Comparison of ENCODE assay signal across 9 cellular contexts in genomic region chr6:136762022-136762975, GRCh38. TPM values are rescaled to one million over a fixed set of nuclear protein-coding genes. Genes with fewer than 3 reads are reported as not detected.
A peak's percentile ranks its signal among the peaks of the same experiment; 100 is the strongest.
DNase-seq lines count a peak whose midpoint lies in the region; ATAC-seq and TF ChIP-seq lines count a peak whose summit lies in the region.
"Had no signal": no experiment of that assay in that cellular context is flagged by ENCODE, and none has a peak within 500 bp of the region (broad histone marks: within the 10 kb centered on the region; RNA-seq: fewer than 3 reads in every experiment).

No MANE protein-coding gene starts in this region.

- no peak overlapping the region for H2AFZ ChIP-seq in mesenchymal stem cell (ENCODE audit: low read depth, low read length)

- peak overlapping the region; percentile 66 to 96 for H2BK12ac ChIP-seq in mesenchymal stem cell (ENCODE audit: low read length in 2 of 2)

- H3K27me3 Mint-ChIP-seq in activated naive CD4-positive, alpha-beta T cell treated with anti-CD3 and anti-CD28 coated beads, Interleukin-2, amount 50 U/mL, for 24 hours: no peaks in the 10 kb centered on the region

- peak overlapping the region; percentile 70 for H3K9ac ChIP-seq in mesenchymal stem cell (ENCODE audit: low read length)

- no peak overlapping the region for H3K4ac ChIP-seq in mesenchymal stem cell (ENCODE audit: low read depth in 1 of 2, low read length in 2 of 2)

- no peaks in the 10 kb centered on the region for H3K9me3 Mint-ChIP-seq in activated naive CD4-positive, alpha-beta T cell treated with anti-CD3 and anti-CD28 coated beads, Interleukin-2, amount 50 U/mL, for 24 hours

- H4K91ac ChIP-seq in mesenchymal stem cell (ENCODE audit: low read length): peak overlapping the region; percentile 82

- DNase-seq in activated naive CD4-positive, alpha-beta T cell treated with anti-CD3 and anti-CD28 coated beads, Interleukin-2, amount 50 U/mL, for 16 hours: no peak
- DNase-seq in ascending aorta (ENCODE audit: low spot score in 2 of 2): no peak
- DNase-seq in mesenchymal stem cell: no peak
- DNase-seq in ureter (ENCODE audit: low spot score): no peak
- DNase-seq in cerebellar cortex (ENCODE audit: low spot score): no peak
- DNase-seq: NCI-H1092 had no signal

- no peak overlapping the region for H3K4me2 ChIP-seq in mesenchymal stem cell (ENCODE audit: low read length, poor library complexity, severe bottlenecking)

- peak overlapping the region; percentile 74 for H2BK15ac ChIP-seq in mesenchymal stem cell (ENCODE audit: low read depth, poor library complexity, severe bottlenecking)

- H3K23ac ChIP-seq in mesenchymal stem cell (ENCODE audit: low read length in 2 of 2): no peak overlapping the region

- no peak for TF ChIP-seq CTCF in ascending aorta (IDR thresholded peaks at IDR 0.05)

- peak overlapping the region; percentile 52 for H3K27ac Mint-ChIP-seq in activated naive CD4-positive, alpha-beta T cell treated with anti-CD3 and anti-CD28 coated beads, Interleukin-2, amount 50 U/mL, for 24 hours

- H3K18ac ChIP-seq in mesenchymal stem cell (ENCODE audit: low read depth in 1 of 2, low read length in 2 of 2): peak overlapping the region; percentile 50 to 86

- H3K27me3 ChIP-seq in ascending aorta (no peaks in the 10 kb centered on the region), mesenchymal stem cell (ENCODE audit: control insufficient read depth in 1 of 2, insufficient read depth in 1 of 2, low read length in 2 of 2) (no peaks in the 10 kb centered on the region)

- intact Hi-C loops in ascending aorta (cut with DNase I): no loop called here

- no peak overlapping the region for H2BK120ac ChIP-seq in mesenchymal stem cell (ENCODE audit: low read depth, low read length)

- H3K79me1 ChIP-seq in mesenchymal stem cell (replicated peaks; ENCODE audit: low read length, poor library complexity, severe bottlenecking): peaks cover 29% of the 10 kb centered on the region

- H2BK5ac ChIP-seq in mesenchymal stem cell (ENCODE audit: low read depth, low read length, poor library complexity, severe bottlenecking): no peak overlapping the region

- ATAC-seq in HG02642 (IDR thresholded peaks at IDR 0.05; ENCODE audit: poor library complexity, unreplicated experiment): no peak

- peak overlapping the region; percentile 41 to 55 for H3K4me3 ChIP-seq in ascending aorta
- peak overlapping the region in 1 of 2 experiments; percentile 50 for H3K4me3 ChIP-seq in mesenchymal stem cell (ENCODE audit: insufficient read depth in 1 of 2, low read depth in 1 of 2, low read length in 2 of 2)
- H3K4me3 ChIP-seq in urinary bladder (ENCODE audit: low read depth, low read length): no peak overlapping the region

- peak overlapping the region; percentile 30 for H4K8ac ChIP-seq in mesenchymal stem cell (ENCODE audit: low read length)

- H3K4me1 Mint-ChIP-seq in activated naive CD4-positive, alpha-beta T cell treated with anti-CD3 and anti-CD28 coated beads, Interleukin-2, amount 50 U/mL, for 24 hours: peaks cover 66% of the 10 kb centered on the region

- H3K9me3 ChIP-seq in ascending aorta: no peaks in the 10 kb centered on the region
- no peaks in the 10 kb centered on the region for H3K9me3 ChIP-seq in mesenchymal stem cell (ENCODE audit: control insufficient read depth, low read length)

- H3K4me3 Mint-ChIP-seq in activated naive CD4-positive, alpha-beta T cell treated with anti-CD3 and anti-CD28 coated beads, Interleukin-2, amount 50 U/mL, for 24 hours: peak overlapping the region; percentile 72

- no peak overlapping the region for H3K14ac ChIP-seq in mesenchymal stem cell (ENCODE audit: low read length in 2 of 2)

- H3K36me3 ChIP-seq in ascending aorta (no peaks in the 10 kb centered on the region), mesenchymal stem cell (ENCODE audit: control insufficient read depth in 1 of 2, insufficient read depth in 2 of 2, low read depth in 1 of 2, low read length in 2 of 2) (no peaks in the 10 kb centered on the region), urinary bladder (ENCODE audit: insufficient read depth) (no peaks in the 10 kb centered on the region)

- H3K36me3 Mint-ChIP-seq in activated naive CD4-positive, alpha-beta T cell treated with anti-CD3 and anti-CD28 coated beads, Interleukin-2, amount 50 U/mL, for 24 hours: no peaks in the 10 kb centered on the region

- WGBS in mesenchymal stem cell: 35% methylated on average over 2 of the region's 3 CpGs
- WGBS in urinary bladder: 38% methylated on average over 3 of the region's 3 CpGs

- H3K4me1 ChIP-seq in ascending aorta: peaks cover 14 to 70% of the 10 kb centered on the region in 2 donors
- H3K4me1 ChIP-seq in mesenchymal stem cell (ENCODE audit: control insufficient read depth, insufficient read depth, low read depth, low read length): peaks cover 3% of the 10 kb centered on the region
- H3K4me1 ChIP-seq in urinary bladder (ENCODE audit: insufficient read depth): peaks cover 4% of the 10 kb centered on the region

- H3K27ac ChIP-seq in ascending aorta (peak overlapping the region; percentile 72 to 74), mesenchymal stem cell (ENCODE audit: low read length, poor library complexity, severe bottlenecking) (no peak overlapping the region), urinary bladder (ENCODE audit: low read depth) (peak overlapping the region; percentile 63)

- H2AK5ac ChIP-seq in mesenchymal stem cell (ENCODE audit: low read length, severe bottlenecking): no peak overlapping the region

RNA-seq across cellular contexts. Expression of gene MAP3K5, which starts 30.0 kb away (rescaled TPM):
- total RNA-seq in ascending aorta: 40.9 TPM
- polyA plus RNA-seq in mesenchymal stem cell (2013, experiment 1 of 2): 9.8 TPM
- 10.1 TPM for polyA plus RNA-seq in mesenchymal stem cell (2013, experiment 2 of 2)
- 19.4 TPM for total RNA-seq in urinary bladder
- polyA plus RNA-seq in urinary bladder: 11.3 TPM
- total RNA-seq in ureter: 54.6 TPM
